ENCODE assay signal across 8 cellular contexts in the genomic region with DNA sequence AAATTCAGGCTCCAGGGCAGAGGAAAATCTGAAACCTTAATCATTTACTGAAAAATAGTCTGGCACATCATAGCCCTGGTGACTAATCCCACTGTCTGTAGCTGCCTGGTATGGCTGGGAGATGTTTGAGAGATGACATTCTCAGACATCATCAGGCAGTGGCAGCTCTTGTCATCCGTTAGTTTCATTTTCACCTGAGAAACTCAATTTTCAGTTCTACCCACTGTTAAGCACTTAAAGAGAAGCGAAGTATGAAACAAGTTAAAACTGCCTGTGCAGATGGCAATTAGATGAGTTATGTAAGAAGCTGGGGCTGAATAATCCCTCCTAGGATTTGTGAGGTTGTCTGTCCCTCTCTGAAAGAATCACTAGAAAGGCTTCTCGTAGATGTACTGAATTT.
A peak's percentile ranks its signal among the peaks of the same experiment; 100 is the strongest.
DNase-seq lines count a peak whose midpoint lies in the region; ATAC-seq, FAIRE-seq and TF ChIP-seq lines count a peak whose summit lies in the region.

No MANE protein-coding gene starts in this region.

- H3K4me1 ChIP-seq in uterus (no peaks in the 10 kb centered on the region), Peyer's patch (no peaks in the 10 kb centered on the region), PC-9 (replicated peaks; ENCODE audit: insufficient read depth) (no peaks in the 10 kb centered on the region)

- peak; percentile 76 for FAIRE-seq in HTR-8/SVneo (lab: Jason Lieb, UNC)

- H3K36me3 ChIP-seq in uterus (no peaks in the 10 kb centered on the region), Peyer's patch (no peaks in the 10 kb centered on the region), PC-9 (ENCODE audit: low read depth) (no peaks in the 10 kb centered on the region)

- no TSS peak for BruUV-seq in PC-9 (replicated peaks; lab: Mats Ljungman, UMichigan)

- H3K4me2 ChIP-seq in PC-9, result no peak overlapping the region; the same call in 1 of the 2 replicates

- H3K4me3 ChIP-seq in uterus (no peak overlapping the region), Peyer's patch (no peak overlapping the region), PC-9 (no peak overlapping the region)

- ATAC-seq in GM18498 (IDR thresholded peaks at IDR 0.05; ENCODE audit: unreplicated experiment) (peak; percentile 98), GM21717 (IDR thresholded peaks at IDR 0.05; ENCODE audit: unreplicated experiment) (peak; percentile 99)

- no peaks in the 10 kb centered on the region for H4K20me1 ChIP-seq in PC-9 (ENCODE audit: insufficient read depth)

- no peak for TF ChIP-seq POLR2A in uterus (IDR thresholded peaks at IDR 0.05)
- no peak for TF ChIP-seq POLR2A in Peyer's patch (IDR thresholded peaks at IDR 0.05)

- no peaks in the 10 kb centered on the region for H3K9me2 ChIP-seq in PC-9 (ENCODE audit: insufficient read depth)

- peak; percentile 58 for DNase-seq in HTR-8/SVneo (ENCODE audit: insufficient read length, low spot score)
- DNase-seq in hepatic stellate cell (ENCODE audit: low spot score), result peak; percentile 63
- DNase-seq in uterus, result no peak
- DNase-seq in Peyer's patch, result no peak
- no peak for DNase-seq in PC-9
- no peak for DNase-seq in NCI-H446 (lab: John Stamatoyannopoulos, UW)

- no peaks in the 10 kb centered on the region for H3K79me2 ChIP-seq in PC-9 (ENCODE audit: low read depth)

- CTCF ChIA-PET in PC-9 (lab: Charles Lee), result no interaction called here

- intact Hi-C loops in uterus (cut with DNase I; ENCODE audit: low total_unique reads) (no loop called here), PC-9 (cut with micrococcal nuclease; ENCODE audit: unreplicated experiment) (no loop called here)

- H3K9me3 ChIP-seq in uterus, result no peaks in the 10 kb centered on the region
- no peaks in the 10 kb centered on the region for H3K9me3 ChIP-seq in Peyer's patch
- no peaks in the 10 kb centered on the region for H3K9me3 ChIP-seq in PC-9 (ENCODE audit: insufficient read depth, low read depth)

- POLR2A ChIA-PET in PC-9 (lab: Charles Lee; ENCODE audit: unreplicated experiment), result no interaction called here

- H3K27me3 ChIP-seq in uterus (no peaks in the 10 kb centered on the region), Peyer's patch (no peaks in the 10 kb centered on the region), PC-9 (ENCODE audit: insufficient read depth, low read depth) (no peaks in the 10 kb centered on the region; the same call in 1 of the 2 replicates)

- no peaks in the 10 kb centered on the region for H3F3A ChIP-seq in PC-9 (ENCODE audit: insufficient read depth, low read depth)

- H3K27ac ChIP-seq in uterus (no peak overlapping the region), Peyer's patch (no peak overlapping the region), PC-9 (no peak overlapping the region)

- H2AFZ ChIP-seq in PC-9, result no peak overlapping the region

- no peak for TF ChIP-seq CTCF in uterus (IDR thresholded peaks at IDR 0.05)
- TF ChIP-seq CTCF in Peyer's patch (IDR thresholded peaks at IDR 0.05), result no peak
- no peak for TF ChIP-seq CTCF in PC-9 (conservative IDR thresholded peaks at IDR 0.05)

Comparison
In these comparisons a context has a peak if more than half of its experiments do, and no peak if none do; other contexts are left out.
1. DNase-seq: peak in HTR-8/SVneo (single experiment) and hepatic stellate cell (single experiment); none in uterus (0 of 2), Peyer's patch (0 of 3), PC-9 (0 of 2) and NCI-H446 (0 of 2).